In the genomic region with DNA sequence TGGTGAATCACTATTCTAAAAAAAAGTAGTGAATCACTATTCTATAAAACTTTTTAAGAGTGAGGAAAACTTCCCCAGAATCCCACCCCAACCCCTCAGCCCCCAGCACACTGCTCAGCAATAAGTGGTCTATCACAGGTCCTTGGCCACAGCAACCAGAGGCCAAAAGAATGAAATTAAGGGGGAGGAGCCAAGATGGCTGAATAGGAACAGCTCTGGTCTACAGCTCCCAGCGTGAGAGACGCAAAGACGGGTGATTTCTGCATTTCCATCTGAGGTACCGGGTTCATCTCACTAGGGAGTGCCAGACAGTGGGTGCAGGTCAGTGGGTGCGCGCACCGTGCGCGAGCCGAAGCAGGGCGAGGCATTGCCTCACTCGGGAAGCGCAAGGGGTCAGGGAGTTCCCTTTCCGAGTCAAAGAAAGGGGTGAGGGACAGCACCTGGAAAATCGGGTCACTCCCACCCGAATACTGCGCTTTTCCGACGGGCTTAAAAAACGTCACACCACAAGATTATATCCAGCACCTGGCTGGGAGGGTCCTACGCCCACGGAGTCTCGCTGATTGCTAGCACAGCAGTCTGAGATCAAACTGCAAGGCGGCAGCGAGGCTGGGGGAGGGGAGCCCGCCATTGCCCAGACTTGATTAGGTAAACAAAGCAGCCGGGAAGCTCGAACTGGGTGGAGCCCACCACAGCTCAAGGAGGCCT, we compare ENCODE assay signal across 13 cellular contexts. TPM values are rescaled to one million over a fixed set of nuclear protein-coding genes. Genes with fewer than 3 reads are reported as not detected.
DNase-seq lines count a peak whose midpoint lies in the region; ATAC-seq, FAIRE-seq and TF ChIP-seq lines count a peak whose summit lies in the region.
"Not testable (repeated sequence)": the region's sequence is repeated elsewhere in the genome, so short reads cannot be mapped to it uniquely, and the experiment has no call there.
"Had no signal": no experiment of that assay in that cellular context is flagged by ENCODE, and none has a peak within 500 bp of the region (broad histone marks: within the 10 kb centered on the region; RNA-seq: fewer than 3 reads in every experiment).

No MANE protein-coding gene starts in this region.

- not testable (repeated sequence) for H4K8ac ChIP-seq in H1 (ENCODE audit: extremely low read depth, insufficient read depth, low read length)

- H2BK5ac ChIP-seq in H1 (ENCODE audit: low read depth, low read length), result not testable (repeated sequence)

- not testable (repeated sequence) for H3K4ac ChIP-seq in H1 (replicated peaks; ENCODE audit: insufficient read length, low read depth, low read length)

- CTCF ChIA-PET in A549 (lab: Yijun Ruan, JAX); RWPE1 (lab: Yijun Ruan, JAX); H1 (lab: Charles Lee; ENCODE audit: partially characterized antibody): not testable (repeated sequence)

- not testable (repeated sequence) for H3K4me1 ChIP-seq in A549; ES-I3 (ENCODE audit: insufficient read depth, low read length); HUES48 (ENCODE audit: control insufficient read depth, insufficient read depth, low read length); H1 (replicated peaks in 1 of 4; ENCODE audit: control insufficient read depth in 3 of 4, insufficient read depth in 4 of 4, low read length in 3 of 4); iPS-15b (ENCODE audit: control insufficient read depth, insufficient read depth, low read length)

- not testable (repeated sequence) for H3K79me1 ChIP-seq in H1 (ENCODE audit: low read depth, low read length)

- H3K27me3 Mint-ChIP-seq in nephron progenitor cell (ENCODE audit: low read depth, poor library complexity), result peaks cover 20% of the 10 kb centered on the region
- not testable (repeated sequence) for H3K27me3 Mint-ChIP-seq in progenitor cell of endocrine pancreas

- WGBS in A549 (ENCODE audit: missing lambda C conversion rate), result 39% methylated on average over 23 of the region's 28 CpGs
- WGBS in H1 (ENCODE audit: extremely low coverage in 1 of 2, insufficient coverage in 1 of 2, insufficient read length in 1 of 2, insufficient replicate concordance in 2 of 2, low coverage in 1 of 2, low lambda C conversion rate in 2 of 2, missing lambda C conversion rate in 1 of 2), 2 experiments, result 42% methylated on average over 16 of the region's 28 CpGs; no CpG with 5 or more reads in 1 of the 2 experiments

- not testable (repeated sequence) for ATAC-seq in A549

- not testable (repeated sequence) for H3K4me1 Mint-ChIP-seq in nephron progenitor cell; progenitor cell of endocrine pancreas (ENCODE audit: low read depth)

- peak overlapping the region; percentile 5 for H2BK120ac ChIP-seq in H1 (replicated peaks; ENCODE audit: low read depth, low read length)

- peaks cover 12% of the 10 kb centered on the region for H3K9me3 Mint-ChIP-seq in nephron progenitor cell
- not testable (repeated sequence) for H3K9me3 Mint-ChIP-seq in progenitor cell of endocrine pancreas (ENCODE audit: low read depth)

- not testable (repeated sequence) for TF ChIP-seq EP300 in A549 (IDR thresholded peaks at IDR 0.05); H1 (IDR thresholded peaks at IDR 0.05; ENCODE audit: borderline replicate concordance in 1 of 2, low read depth in 2 of 2, low read length in 2 of 2)

- POLR2A ChIA-PET in A549 (lab: Yijun Ruan, JAX); RWPE1 (lab: Yijun Ruan, JAX; ENCODE audit: low non-redundant PET): not testable (repeated sequence)
- POLR2A ChIA-PET in H1 (lab: Charles Lee; ENCODE audit: partially characterized antibody), result interaction anchor here (0.8 to 1.5 kb wide), 4 partner anchors 17 to 37 kb away, joined by 3 to 4 read pairs (median 3); no protein-coding TSS in a partner anchor

- not testable (repeated sequence) for H4K20me1 ChIP-seq in H1 (replicated peaks in 1 of 2; ENCODE audit: control insufficient read depth in 1 of 2, insufficient read depth in 2 of 2, low read length in 2 of 2)

- TF ChIP-seq RAD21 in A549 (conservative IDR thresholded peaks at IDR 0.05 in 1 of 2, IDR thresholded peaks at IDR 0.05 in 1 of 2); H1 (IDR thresholded peaks at IDR 0.05 in 1 of 2, conservative IDR thresholded peaks at IDR 0.05 in 1 of 2; ENCODE audit: low read depth in 2 of 2, low read length in 2 of 2): not testable (repeated sequence)

- TF ChIP-seq POLR2A in A549 (IDR thresholded peaks at IDR 0.05; ENCODE audit: low read length); H1 (IDR thresholded peaks at IDR 0.05; ENCODE audit: control extremely low read depth in 1 of 2, low read depth in 2 of 2, low read length in 2 of 2): not testable (repeated sequence)

- not testable (repeated sequence) for H3K18ac ChIP-seq in H1 (ENCODE audit: extremely low read depth, low read length)

- H2AK5ac ChIP-seq in H1 (ENCODE audit: low read depth, low read length), result not testable (repeated sequence)

- H3K23ac ChIP-seq in H1 (ENCODE audit: insufficient read length), result not testable (repeated sequence)

- H3K27me3 ChIP-seq in HUES48 (ENCODE audit: control insufficient read depth, insufficient read depth, low read length); H1 (replicated peaks in 1 of 4; ENCODE audit: control insufficient read depth in 3 of 4, extremely low read depth in 1 of 4, insufficient read depth in 3 of 4, low read length in 3 of 4); iPS-15b (ENCODE audit: control insufficient read depth, insufficient read depth, low read length): not testable (repeated sequence)

- not testable (repeated sequence) for H4K5ac ChIP-seq in H1 (ENCODE audit: insufficient read length, low read depth, low read length)

- not testable (repeated sequence) for H3K79me2 ChIP-seq in H1 (ENCODE audit: control insufficient read depth in 1 of 2, insufficient read depth in 2 of 2, low read length in 2 of 2)

- peak overlapping the region; percentile 85 for H3K4me3 Mint-ChIP-seq in nephron progenitor cell
- H3K4me3 Mint-ChIP-seq in progenitor cell of endocrine pancreas (ENCODE audit: low read depth), result peak overlapping the region; percentile 66

- H2AFZ ChIP-seq in H1 (ENCODE audit: low read length), result not testable (repeated sequence)

- peak overlapping the region; percentile 50; the same call in 1 of the 2 replicates for H2BK12ac ChIP-seq in H1 (ENCODE audit: low read depth, low read length)

- peak overlapping the region; percentile 22 to 64; a peak in 4 of 6 replicates for H3K27ac ChIP-seq in A549
- not testable (repeated sequence) for H3K27ac ChIP-seq in HUES48 (ENCODE audit: low read depth, low read length); H1 (ENCODE audit: low read depth, low read length)
- H3K27ac ChIP-seq in RWPE1, result peak overlapping the region; percentile 59

- not testable (repeated sequence) for H2BK15ac ChIP-seq in H1 (ENCODE audit: low read length)

- TF ChIP-seq CTCF in A549 (IDR thresholded peaks at IDR 0.05); RWPE1 (conservative IDR thresholded peaks at IDR 0.05; ENCODE audit: low read depth); H1 (IDR thresholded peaks at IDR 0.05; ENCODE audit: control extremely low read depth in 1 of 3, insufficient read depth in 1 of 3, low read depth in 1 of 3, low read length in 3 of 3); nephron progenitor cell (IDR thresholded peaks at IDR 0.05); progenitor cell of endocrine pancreas (IDR thresholded peaks at IDR 0.05; ENCODE audit: unreplicated experiment): not testable (repeated sequence)

- H3K14ac ChIP-seq in H1 (ENCODE audit: insufficient read length), result not testable (repeated sequence)

- not testable (repeated sequence) for FAIRE-seq in A549 (lab: Jason Lieb, UNC); H1 (lab: Jason Lieb, UNC)

- H3K23me2 ChIP-seq in H1 (ENCODE audit: low read depth, low read length), result not testable (repeated sequence)

- H3K27ac Mint-ChIP-seq in nephron progenitor cell, result not testable (repeated sequence)
- peak overlapping the region; percentile 85 for H3K27ac Mint-ChIP-seq in progenitor cell of endocrine pancreas

- not testable (repeated sequence) for H3K9me3 ChIP-seq in A549; ES-I3 (ENCODE audit: control insufficient read depth, insufficient read depth, low read length); HUES48 (ENCODE audit: control insufficient read depth, insufficient read depth, low read length); H1 (ENCODE audit: insufficient read depth in 2 of 2, low read depth in 1 of 2, low read length in 1 of 2); iPS-15b (ENCODE audit: control insufficient read depth, insufficient read depth, low read length)

- H4K91ac ChIP-seq in H1 (replicated peaks; ENCODE audit: insufficient read length, low read length), result peak overlapping the region; percentile 52

- H3K4me2 ChIP-seq in A549 (peak overlapping the region; percentile 58), H1 (ENCODE audit: insufficient read depth in 1 of 2, low read depth in 2 of 2, low read length in 2 of 2) (peak overlapping the region; percentile 33 to 53)

- H2BK20ac ChIP-seq in H1 (ENCODE audit: low read length), result not testable (repeated sequence)

- H3K36me3 Mint-ChIP-seq in nephron progenitor cell (ENCODE audit: low read depth); progenitor cell of endocrine pancreas (ENCODE audit: insufficient read depth): not testable (repeated sequence)

- not testable (repeated sequence) for H3K36me3 ChIP-seq in ES-I3 (ENCODE audit: insufficient read depth, low read length); HUES48 (ENCODE audit: control insufficient read depth, insufficient read depth, low read length); H1 (ENCODE audit: control insufficient read depth in 2 of 4, insufficient read depth in 4 of 4, low read length in 3 of 4); iPS-15b (ENCODE audit: control insufficient read depth, insufficient read depth, low read length)

- not testable (repeated sequence) for H3K56ac ChIP-seq in H1 (replicated peaks; ENCODE audit: insufficient read length, low read depth, low read length)

- peak overlapping the region; percentile 36 for H3K4me3 ChIP-seq in A549
- peak overlapping the region; percentile 47 for H3K4me3 ChIP-seq in HUES48 (ENCODE audit: low read depth, low read length)
- peak overlapping the region in 2 of 4 experiments; percentile 21 to 48; a peak in 3 of 8 replicates for H3K4me3 ChIP-seq in H1 (ENCODE audit: extremely low read depth in 1 of 4, insufficient read depth in 2 of 4, low read depth in 3 of 4, low read length in 4 of 4)
- H3K4me3 ChIP-seq in iPS-15b (ENCODE audit: low read depth, low read length), result peak overlapping the region; percentile 45

- H3K9ac ChIP-seq in ES-I3 (ENCODE audit: low read depth, low read length), result peak overlapping the region; percentile 51
- not testable (repeated sequence) for H3K9ac ChIP-seq in HUES48 (ENCODE audit: low read depth, low read length); H1 (replicated peaks in 1 of 4; ENCODE audit: extremely low read depth in 1 of 4, low read depth in 3 of 4, low read length in 3 of 4); iPS-15b (ENCODE audit: low read depth, low read length)

- DNase-seq in A549 (ENCODE audit: low read depth in 1 of 2, low spot score in 1 of 2) (peak in 1 of 2 experiments; percentile 31), H1 (ENCODE audit: low read depth in 1 of 2, low spot score in 2 of 2) (peak in 1 of 2 experiments; percentile 64)
- not testable (repeated sequence) for DNase-seq in RWPE1 (ENCODE audit: low spot score); nephron progenitor cell; progenitor cell of endocrine pancreas (ENCODE audit: low spot score, unreplicated experiment)

RNA-seq across cellular contexts. Expression of a gene that starts 46.2 kb away (rescaled TPM):
- polyA plus RNA-seq in A549 (2011; rRNA removed) (5.7 and 6.6 TPM in 2 replicates), A549 (2017; fragmentation: RNase III; extraction: RNeasy Plus Mini Kit Qiagen cat#74134 plus additional on column Dnase treatment) (0.85 to 0.90 TPM (median 0.87 TPM) in 3 replicates), H1 (2011; rRNA removed) (0.03 and 0.05 TPM in 2 replicates)
- 1.6 and 2.0 TPM in 2 replicates for polyA plus RNA-seq in A549 (2012; cell fraction: cytosol; rRNA removed)
- 4.5 and 5.5 TPM in 2 replicates for polyA plus RNA-seq in A549 (2012; cell fraction: nucleus; rRNA removed)
- polyA minus RNA-seq in A549 (2011; rRNA and poly(A)+ RNA removed), result 7.0 and 9.8 TPM in 2 replicates
- total RNA-seq in H1 (2021; fragmentation: NEBNext Ultra II Directional; extraction: Animal tissue kit (Norgen Biotek cat#: 25700)), result 0.08 and 0.19 TPM in 2 replicates
- polyA plus RNA-seq in H1 (2011; cell fraction: cytosol; rRNA removed), result 0.06 TPM
- 0.10 TPM for polyA plus RNA-seq in H1 (2011; cell fraction: nucleus; rRNA removed)
- 0.05 to 0.09 TPM (median 0.07 TPM) in 4 replicates for polyA plus RNA-seq in H1 (2012, experiment 1 of 2)
- polyA plus RNA-seq in H1 (2012, experiment 2 of 2), result not detected
- 0.06 TPM for polyA plus RNA-seq in H1 (2013, experiment 1 of 2)
- polyA plus RNA-seq in H1 (2013, experiment 2 of 2), result 0.06 TPM
- polyA minus RNA-seq in H1 (2011; rRNA and poly(A)+ RNA removed), result 0.13 and 0.15 TPM in 2 replicates
- polyA minus RNA-seq in H1 (2011; cell fraction: cytosol; rRNA and poly(A)+ RNA removed), result not detected
- 0.20 TPM for polyA minus RNA-seq in H1 (2011; cell fraction: nucleus; rRNA and poly(A)+ RNA removed)
- total RNA-seq in progenitor cell of endocrine pancreas, result not detected in 2 replicates
- total RNA-seq: CD8-positive, alpha-beta memory T cell; GM12878; GM23248; K562 had no signal
- polyA plus RNA-seq: CD14-positive monocyte; CD8-positive, alpha-beta memory T cell; GM12878; GM23248; K562 had no signal
